16 cellular contexts compared by ENCODE assay signal in genomic region chr5:96203761-96204160, GRCh38.
A peak's percentile ranks its signal among the peaks of the same experiment; 100 is the strongest.
DNase-seq lines count a peak whose midpoint lies in the region; ATAC-seq, FAIRE-seq and TF ChIP-seq lines count a peak whose summit lies in the region.
"Had no signal": no experiment of that assay in that cellular context is flagged by ENCODE, and none has a peak within 500 bp of the region (broad histone marks: within the 10 kb centered on the region; RNA-seq: fewer than 3 reads in every experiment).

No MANE protein-coding gene starts in this region.

- no peak overlapping the region for H2AFZ ChIP-seq in astrocyte (ENCODE audit: low read depth, low read length)
- H2AFZ ChIP-seq in SK-N-SH (ENCODE audit: low read depth), result no peak overlapping the region

- H3K4me1 Mint-ChIP-seq in astrocyte (ENCODE audit: low read depth, unreplicated experiment), result peaks cover 7% of the 10 kb centered on the region
- H3K4me1 Mint-ChIP-seq: CD4-positive, CD25-positive, alpha-beta regulatory T cell had no signal

- H3K9me3 Mint-ChIP-seq in astrocyte (ENCODE audit: unreplicated experiment), result peaks cover 22% of the 10 kb centered on the region

- peak overlapping the region in 1 of 2 experiments; percentile 23; a peak in 3 of 6 replicates for H3K27ac ChIP-seq in A549
- H3K27ac ChIP-seq in astrocyte (ENCODE audit: low read depth, low read length), result no peak overlapping the region
- H3K27ac ChIP-seq in ovary, result no peak overlapping the region
- peak overlapping the region in 1 of 2 experiments; percentile 67; a peak in 2 of 4 replicates for H3K27ac ChIP-seq in SK-N-SH (ENCODE audit: low read depth in 2 of 2, low read length in 1 of 2)
- H3K27ac ChIP-seq: KMS-11, Peyer's patch had no signal

- H3K36me3 ChIP-seq in astrocyte (ENCODE audit: insufficient read depth, low read length) (no peaks in the 10 kb centered on the region), ovary (no peaks in the 10 kb centered on the region), SK-N-SH (replicated peaks in 1 of 2; ENCODE audit: control insufficient read depth in 1 of 2, insufficient read depth in 2 of 2, low read length in 1 of 2) (no peaks in the 10 kb centered on the region)
- H3K36me3 ChIP-seq: Peyer's patch had no signal

- no peak for DNase-seq in A549 (ENCODE audit: low read depth in 1 of 2, low spot score in 1 of 2)
- DNase-seq in H54 (ENCODE audit: insufficient read length, low spot score), result no peak
- DNase-seq in astrocyte (ENCODE audit: low read depth), result peak; percentile 59
- peak; percentile 31 to 57 for DNase-seq in foreskin fibroblast
- no peak for DNase-seq in T-helper 9 cell
- DNase-seq in NCI-H526 treated with DMSO at 0.1 percent for 48 hours (lab: John Stamatoyannopoulos, UW), result no peak
- DNase-seq in ovary, result no peak
- no peak for DNase-seq in SK-N-SH
- DNase-seq: CD4-positive, CD25-positive, alpha-beta regulatory T cell; GOT3; MM.1S; NCI-H1105 treated with DMSO at 0.1 percent for 48 hours; NCI-H446; NCI-H748 treated with DMSO at 0.1 percent for 48 hours; Peyer's patch had no signal

- H3K79me2 ChIP-seq in astrocyte (ENCODE audit: insufficient read depth, low read length) (no peaks in the 10 kb centered on the region), SK-N-SH (ENCODE audit: insufficient read depth) (no peaks in the 10 kb centered on the region)

- H3K4me1 ChIP-seq in A549, result peaks cover 28% of the 10 kb centered on the region
- peaks cover 6% of the 10 kb centered on the region for H3K4me1 ChIP-seq in astrocyte (ENCODE audit: insufficient read depth, low read length)
- no peaks in the 10 kb centered on the region for H3K4me1 ChIP-seq in ovary (ENCODE audit: insufficient read depth)
- H3K4me1 ChIP-seq in SK-N-SH (ENCODE audit: control insufficient read depth in 1 of 2, insufficient read depth in 2 of 2, low read depth in 1 of 2, low read length in 1 of 2), result peaks cover 0 to 10% of the 10 kb centered on the region in 2 experiments; a peak in 1 of 4 replicates

- ATAC-seq in A549, result no peak

- FAIRE-seq in A549 (lab: Jason Lieb, UNC) (no peak), H54 (lab: Jason Lieb, UNC) (peak; percentile 57), astrocyte (lab: Jason Lieb, UNC) (no peak)

- H3K27ac Mint-ChIP-seq in astrocyte (ENCODE audit: unreplicated experiment), result no peak overlapping the region
- H3K27ac Mint-ChIP-seq: CD4-positive, CD25-positive, alpha-beta regulatory T cell had no signal

- H3F3A ChIP-seq in SK-N-SH (replicated peaks; ENCODE audit: insufficient read depth), result peaks cover 8% of the 10 kb centered on the region

- CTCF ChIA-PET in A549 (lab: Yijun Ruan, JAX), result interaction anchor here (1.0 to 1.9 kb wide), 3 partner anchors 9 to 136 kb away, joined by 3 to 6 read pairs (median 5); no protein-coding TSS in a partner anchor
- CTCF ChIA-PET in SK-N-SH (lab: Yijun Ruan, JAX), result interaction anchor here (1.4 to 1.6 kb wide), 2 partner anchors 13 to 133 kb away, joined by 3 to 4 read pairs; no protein-coding TSS in a partner anchor

- TF ChIP-seq CTCF in A549 (IDR thresholded peaks at IDR 0.05) (no peak), astrocyte (IDR thresholded peaks at IDR 0.05; ENCODE audit: insufficient read depth, low read depth, low read length) (no peak), foreskin fibroblast (IDR thresholded peaks at IDR 0.05; ENCODE audit: low read depth, low read length) (no peak), ovary (IDR thresholded peaks at IDR 0.05) (no peak), SK-N-SH (IDR thresholded peaks at IDR 0.05) (no peak)

- POLR2A ChIA-PET in A549 (lab: Yijun Ruan, JAX), result no interaction called here
- POLR2A ChIA-PET in SK-N-SH (lab: Yijun Ruan, JAX), result no interaction called here

- TF ChIP-seq RAD21 in A549 (conservative IDR thresholded peaks at IDR 0.05 in 1 of 2, IDR thresholded peaks at IDR 0.05 in 1 of 2), result no peak
- no peak for TF ChIP-seq RAD21 in SK-N-SH (IDR thresholded peaks at IDR 0.05; ENCODE audit: low read length)

- H3K4me3 ChIP-seq in A549 (no peak overlapping the region), astrocyte (ENCODE audit: insufficient read depth, low read depth, low read length) (no peak overlapping the region), foreskin fibroblast (ENCODE audit: low read depth in 1 of 2, low read length in 2 of 2) (no peak overlapping the region), ovary (no peak overlapping the region), SK-N-SH (ENCODE audit: low read depth in 2 of 2, low read length in 1 of 2) (no peak overlapping the region)
- H3K4me3 ChIP-seq: Peyer's patch had no signal

- H3K27me3 ChIP-seq in astrocyte (ENCODE audit: insufficient read depth, low read length) (no peaks in the 10 kb centered on the region), ovary (no peaks in the 10 kb centered on the region), SK-N-SH (ENCODE audit: insufficient read depth) (no peaks in the 10 kb centered on the region)
- H3K27me3 ChIP-seq: Peyer's patch had no signal

- no peak overlapping the region for H3K4me3 Mint-ChIP-seq in astrocyte (ENCODE audit: unreplicated experiment)
- H3K4me3 Mint-ChIP-seq: CD4-positive, CD25-positive, alpha-beta regulatory T cell had no signal

- H3K9me2 ChIP-seq in SK-N-SH, result no peaks in the 10 kb centered on the region

- no peak for TF ChIP-seq POLR2A in A549 (IDR thresholded peaks at IDR 0.05; ENCODE audit: low read length)
- no peak for TF ChIP-seq POLR2A in H54 (IDR thresholded peaks at IDR 0.05; ENCODE audit: low read depth, low read length)
- no peak for TF ChIP-seq POLR2A in ovary (IDR thresholded peaks at IDR 0.05)

- TF ChIP-seq EP300 in A549 (IDR thresholded peaks at IDR 0.05) (no peak), ovary (IDR thresholded peaks at IDR 0.05) (no peak), SK-N-SH (IDR thresholded peaks at IDR 0.05; ENCODE audit: borderline replicate concordance in 1 of 2, low read depth in 1 of 2, low read length in 1 of 2) (no peak)

- H3K4me2 ChIP-seq in A549, result peak overlapping the region; percentile 13; the same call in 2 of the 3 replicates
- H3K4me2 ChIP-seq in astrocyte (ENCODE audit: low read length), result peak overlapping the region; percentile 14
- no peak overlapping the region; the same call in 1 of the 2 replicates for H3K4me2 ChIP-seq in SK-N-SH
- H3K4me2 ChIP-seq: KMS-11 had no signal

- 35% methylated on average over 3 of the region's 3 CpGs for WGBS in A549 (ENCODE audit: missing lambda C conversion rate)
- WGBS in ovary, 3 donors, result 42 to 68% (median 62%) methylated on average over 3 of the region's 3 CpGs
- 81% methylated on average over 3 of the region's 3 CpGs for WGBS in SK-N-SH (ENCODE audit: low lambda C conversion rate)

- H3K9me3 ChIP-seq in A549 (peaks cover 17% of the 10 kb centered on the region), astrocyte (ENCODE audit: insufficient read depth, low read depth, low read length) (no peaks in the 10 kb centered on the region), ovary (no peaks in the 10 kb centered on the region), SK-N-SH (peaks cover 10% of the 10 kb centered on the region; the same call in 1 of the 2 replicates)
- H3K9me3 ChIP-seq: Peyer's patch had no signal

- H3K9ac ChIP-seq in astrocyte (ENCODE audit: low read length) (no peak overlapping the region), SK-N-SH (no peak overlapping the region)
- H3K9ac ChIP-seq: KMS-11 had no signal

- intact Hi-C loops in ovary (cut with DNase I), result no loop called here

- no peaks in the 10 kb centered on the region for H3K27me3 Mint-ChIP-seq in astrocyte (ENCODE audit: low read depth, unreplicated experiment)

- H4K20me1 ChIP-seq in astrocyte (ENCODE audit: insufficient read depth, low read length), result no peaks in the 10 kb centered on the region
- no peaks in the 10 kb centered on the region for H4K20me1 ChIP-seq in SK-N-SH (ENCODE audit: insufficient read depth)

- H3K36me3 Mint-ChIP-seq in astrocyte (ENCODE audit: low read depth, unreplicated experiment), result peaks cover 6% of the 10 kb centered on the region
- H3K36me3 Mint-ChIP-seq: CD4-positive, CD25-positive, alpha-beta regulatory T cell had no signal

TF ChIP-seq in A549, 52 proteins besides CTCF, POLR2A, EP300 and RAD21:
- no peak for TF ChIP-seq RNF2 (IDR thresholded peaks at IDR 0.05; ENCODE audit: borderline replicate concordance, low read depth)
TF ChIP-seq in A549: peak in this region for 0.

TF ChIP-seq in SK-N-SH, 30 proteins besides CTCF, POLR2A, EP300 and RAD21 (continues in another document):
- no peak for TF ChIP-seq GATA2 (CRISPR knock-in tag; IDR thresholded peaks at IDR 0.05)
- TF ChIP-seq PBX3 (IDR thresholded peaks at IDR 0.05), result no peak
- no peak for TF ChIP-seq MEF2A (IDR thresholded peaks at IDR 0.05; ENCODE audit: borderline replicate concordance, low read depth)
- TF ChIP-seq FOSL2 (IDR thresholded peaks at IDR 0.05; ENCODE audit: borderline replicate concordance, low read depth), result no peak
- no peak for TF ChIP-seq FOXJ3 (CRISPR knock-in tag; IDR thresholded peaks at IDR 0.05)
- no peak for TF ChIP-seq YY1 (IDR thresholded peaks at IDR 0.05; ENCODE audit: low read depth)
- TF ChIP-seq ZBTB33 (IDR thresholded peaks at IDR 0.05; ENCODE audit: borderline replicate concordance, low read depth), result no peak
- TF ChIP-seq MAX (IDR thresholded peaks at IDR 0.05; ENCODE audit: low read depth), result no peak

Comparison
In these comparisons a context has a peak if more than half of its experiments do, and no peak if none do; other contexts are left out.
1. DNase-seq: peak in astrocyte (single experiment) and foreskin fibroblast (2 of 2); none in A549 (0 of 2), H54 (single experiment), T-helper 9 cell (single experiment), NCI-H526 treated with DMSO at 0.1 percent for 48 hours (single experiment), ovary (0 of 5) and SK-N-SH (single experiment).